In genomic region chr19:46963093-46963734, GRCh38 we compare ENCODE assay signal across 1 cellular context.
TF ChIP-seq lines count a peak whose summit lies in the region.

No MANE protein-coding gene starts in this region.

TF ChIP-seq in IMR-90, 13 proteins besides CTCF, POLR2A, EP300 and RAD21 (continued from another document):
- TF ChIP-seq ELK1 (IDR thresholded peaks at IDR 0.05; ENCODE audit: borderline replicate concordance, low read depth, low read length) = no peak
- no peak for TF ChIP-seq NFE2L2 (IDR thresholded peaks at IDR 0.05; ENCODE audit: low read depth, low read length)
- no peak for TF ChIP-seq MAFK (IDR thresholded peaks at IDR 0.05; ENCODE audit: low read depth, low read length)
